In the genomic region with DNA sequence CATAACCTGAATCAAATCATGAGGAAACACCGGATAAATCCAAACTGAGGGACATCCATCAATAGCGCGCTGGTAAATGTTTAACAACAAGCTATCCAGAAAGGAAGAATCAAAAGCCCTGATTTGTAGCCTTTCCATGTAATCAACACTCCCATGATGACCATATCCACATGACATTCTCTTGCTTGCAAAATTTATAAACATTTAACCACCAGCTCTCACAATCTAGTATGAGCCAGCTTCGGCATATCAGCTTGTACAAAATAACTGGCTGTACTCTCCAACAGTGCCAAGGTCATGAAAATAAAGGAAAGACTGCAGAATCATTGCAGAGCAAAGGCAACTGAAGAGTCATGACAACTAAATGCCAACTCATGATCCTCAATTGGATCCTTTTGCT, we compare ENCODE assay signal across 27 cellular contexts. TPM values are rescaled to one million over a fixed set of nuclear protein-coding genes. Genes with fewer than 3 reads are reported as not detected.
DNase-seq lines count a peak whose midpoint lies in the region; ATAC-seq and TF ChIP-seq lines count a peak whose summit lies in the region.
"Had no signal": no experiment of that assay in that cellular context is flagged by ENCODE, and none has a peak within 500 bp of the region (broad histone marks: within the 10 kb centered on the region; RNA-seq: fewer than 3 reads in every experiment).

No MANE protein-coding gene starts in this region.

- H3K9me3 ChIP-seq in adipocyte (ENCODE audit: control insufficient read depth, low read length) (no peaks in the 10 kb centered on the region), mesenchymal stem cell (ENCODE audit: control insufficient read depth, low read length) (no peaks in the 10 kb centered on the region)
- H3K9me3 ChIP-seq: thyroid gland had no signal

- no peak overlapping the region for H3K14ac ChIP-seq in mesenchymal stem cell (ENCODE audit: low read length in 2 of 2)

- H3K27ac ChIP-seq in mesenchymal stem cell (ENCODE audit: low read length, poor library complexity, severe bottlenecking) = no peak overlapping the region
- H3K27ac ChIP-seq: hepatocyte, thyroid gland had no signal

- 84% methylated on average over 4 of the region's 4 CpGs for WGBS in mesenchymal stem cell

- no peak overlapping the region for H3K23ac ChIP-seq in mesenchymal stem cell (ENCODE audit: low read length in 2 of 2)

- TF ChIP-seq CTCF in fibroblast of the aortic adventitia (IDR thresholded peaks at IDR 0.05; ENCODE audit: insufficient read depth, low read length) = no peak

- no peak overlapping the region for H3K4ac ChIP-seq in mesenchymal stem cell (ENCODE audit: low read depth in 1 of 2, low read length in 2 of 2)

- H2BK12ac ChIP-seq in mesenchymal stem cell (ENCODE audit: low read length in 2 of 2) = no peak overlapping the region

- H3K27me3 ChIP-seq in adipocyte (replicated peaks; ENCODE audit: control insufficient read depth, insufficient read depth, low read length) (no peaks in the 10 kb centered on the region), mesenchymal stem cell (ENCODE audit: control insufficient read depth in 1 of 2, insufficient read depth in 1 of 2, low read length in 2 of 2) (peaks cover 0 to 5% of the 10 kb centered on the region in 2 experiments)
- H3K27me3 ChIP-seq: hepatocyte, thyroid gland had no signal

- DNase-seq in EH (ENCODE audit: low read depth) (peak; percentile 24), adipocyte (ENCODE audit: low read depth) (peak; percentile 34), fibroblast of the aortic adventitia (ENCODE audit: low read depth) (peak; percentile 35), mesenchymal stem cell (peak; percentile 78), retina (no peak)
- DNase-seq: activated CD4-positive, alpha-beta T cell treated with anti-CD3 and anti-CD28 coated beads, Interleukin-2, amount 50 U/mL, for 4 hours; CD8-positive, alpha-beta T cell; endodermal cell; foreskin fibroblast; GF-D8; KBM-7; MV-4-11; naive thymus-derived CD4-positive, alpha-beta T cell; NCI-H187 treated with DMSO at 0.1 percent for 48 hours; NCI-H2227 treated with DMSO at 0.1 percent for 48 hours; SHP77 treated with DMSO at 0.1 percent for 48 hours; T-helper 1 cell; thyroid gland had no signal

- no peak overlapping the region for H2AK5ac ChIP-seq in mesenchymal stem cell (ENCODE audit: low read length, severe bottlenecking)

- H2BK5ac ChIP-seq in mesenchymal stem cell (ENCODE audit: low read depth, low read length, poor library complexity, severe bottlenecking) = no peak overlapping the region

- H3K9ac ChIP-seq in adipocyte (ENCODE audit: low read length) = peak overlapping the region; percentile 51
- H3K9ac ChIP-seq in mesenchymal stem cell (ENCODE audit: low read length) = no peak overlapping the region

- H4K91ac ChIP-seq in mesenchymal stem cell (ENCODE audit: low read length) = no peak overlapping the region

- no peak overlapping the region for H3K18ac ChIP-seq in mesenchymal stem cell (ENCODE audit: low read depth in 1 of 2, low read length in 2 of 2)

- H3K36me3 ChIP-seq in adipocyte (ENCODE audit: control insufficient read depth, insufficient read depth, low read length, severe bottlenecking) (peaks cover 4% of the 10 kb centered on the region), mesenchymal stem cell (ENCODE audit: control insufficient read depth in 1 of 2, insufficient read depth in 2 of 2, low read depth in 1 of 2, low read length in 2 of 2) (no peaks in the 10 kb centered on the region)
- H3K36me3 ChIP-seq: thyroid gland had no signal

- H2AFZ ChIP-seq in mesenchymal stem cell (ENCODE audit: low read depth, low read length) = no peak overlapping the region
- H2AFZ ChIP-seq: hepatocyte had no signal

- H3K4me2 ChIP-seq in mesenchymal stem cell (ENCODE audit: low read length, poor library complexity, severe bottlenecking) = no peak overlapping the region
- H3K4me2 ChIP-seq: hepatocyte had no signal

- no peak overlapping the region for H4K8ac ChIP-seq in mesenchymal stem cell (ENCODE audit: low read length)

- H3K4me1 ChIP-seq in adipocyte (ENCODE audit: control insufficient read depth, insufficient read depth, low read length) (peaks cover 39% of the 10 kb centered on the region), mesenchymal stem cell (ENCODE audit: control insufficient read depth, insufficient read depth, low read depth, low read length) (no peaks in the 10 kb centered on the region)
- H3K4me1 ChIP-seq: thyroid gland had no signal

- ATAC-seq in GM18517 (IDR thresholded peaks at IDR 0.05; ENCODE audit: unreplicated experiment) (no peak), HG02852 (IDR thresholded peaks at IDR 0.05; ENCODE audit: unreplicated experiment) (no peak), GM18870 (IDR thresholded peaks at IDR 0.05; ENCODE audit: unreplicated experiment) (no peak)
- ATAC-seq: CD8-positive, alpha-beta T cell; naive thymus-derived CD4-positive, alpha-beta T cell; stimulated activated memory B cell treated with anti-CD40 and anti-IgM and Interleukin-4, amounts not matched to agents 10 μg/mL and 1 μg/mL and 100 μg/mL, for 72 hours had no signal

- H2BK15ac ChIP-seq in mesenchymal stem cell (ENCODE audit: low read depth, poor library complexity, severe bottlenecking) = no peak overlapping the region

- H3K4me3 ChIP-seq in adipocyte (ENCODE audit: low read length) = no peak overlapping the region
- no peak overlapping the region for H3K4me3 ChIP-seq in fibroblast of the aortic adventitia (ENCODE audit: low read depth, low read length)
- H3K4me3 ChIP-seq in mesenchymal stem cell (ENCODE audit: insufficient read depth in 1 of 2, low read depth in 1 of 2, low read length in 2 of 2) = no peak overlapping the region
- H3K4me3 ChIP-seq: hepatocyte, thyroid gland had no signal

- H2BK120ac ChIP-seq in mesenchymal stem cell (ENCODE audit: low read depth, low read length) = no peak overlapping the region

- no peaks in the 10 kb centered on the region for H3K79me1 ChIP-seq in mesenchymal stem cell (replicated peaks; ENCODE audit: low read length, poor library complexity, severe bottlenecking)

RNA-seq across cellular contexts. Expression of a gene that starts 15.7 kb away (rescaled TPM):
- total RNA-seq in fibroblast of the aortic adventitia (ENCODE audit: low replicate concordance) = 6.3 and 33.3 TPM in 2 replicates
- 7.2 TPM for polyA plus RNA-seq in mesenchymal stem cell (2013, experiment 1 of 2)
- 6.9 TPM for polyA plus RNA-seq in mesenchymal stem cell (2013, experiment 2 of 2)
- total RNA-seq: CD8-positive, alpha-beta T cell; chondrocyte; endodermal cell; H1; OCI-LY7; osteocyte had no signal
- polyA plus RNA-seq: H1, hepatocyte had no signal

RNA-seq across cellular contexts. Expression of a gene that starts 35.5 kb away (rescaled TPM):
- total RNA-seq in fibroblast of the aortic adventitia (ENCODE audit: low replicate concordance) = 0.65 TPM in 1 of 2 replicates, not detected in the other
- polyA plus RNA-seq in mesenchymal stem cell (2013, experiment 1 of 2) = 0.06 TPM
- polyA plus RNA-seq in mesenchymal stem cell (2013, experiment 2 of 2) = 0.08 TPM
- total RNA-seq: chondrocyte, endodermal cell, H1, osteocyte had no signal
- polyA plus RNA-seq: H1 had no signal

RNA-seq across cellular contexts. Expression of a gene that starts 45.1 kb away (rescaled TPM):
- total RNA-seq in fibroblast of the aortic adventitia (ENCODE audit: low replicate concordance) = 23.0 and 146 TPM in 2 replicates
- 81.8 TPM for polyA plus RNA-seq in mesenchymal stem cell (2013, experiment 1 of 2)
- 81.6 TPM for polyA plus RNA-seq in mesenchymal stem cell (2013, experiment 2 of 2)
- total RNA-seq: endodermal cell, OCI-LY7 had no signal
